Comparison of ENCODE assay signal across 1 cellular context in genomic region chr14:95318870-95319311, GRCh38.
TF ChIP-seq lines count a peak whose summit lies in the region.

No MANE protein-coding gene starts in this region.

TF ChIP-seq in H1, 55 proteins besides CTCF, POLR2A, EP300 and RAD21:
- TF ChIP-seq NRF1 (IDR thresholded peaks at IDR 0.05; ENCODE audit: low read depth, low read length) (no peak), MAX (IDR thresholded peaks at IDR 0.05) (no peak), TBP (IDR thresholded peaks at IDR 0.05; ENCODE audit: low read depth, low read length) (no peak), TEAD4 (IDR thresholded peaks at IDR 0.05; ENCODE audit: low read depth, low read length) (no peak), CHD1 (IDR thresholded peaks at IDR 0.05; ENCODE audit: low read depth, low read length) (no peak), SIN3A (conservative IDR thresholded peaks at IDR 0.05 in 1 of 2, IDR thresholded peaks at IDR 0.05 in 1 of 2; ENCODE audit: low read depth in 1 of 2, low read length in 2 of 2) (no peak), RNF2 (IDR thresholded peaks at IDR 0.05; ENCODE audit: borderline replicate concordance, low read depth, low read length, missing control alignments, poor library complexity, severe bottlenecking) (no peak), KDM5A (IDR thresholded peaks at IDR 0.05; ENCODE audit: low read length) (no peak)
